Comparison of ENCODE assay signal across 1 cellular context in the genomic region with DNA sequence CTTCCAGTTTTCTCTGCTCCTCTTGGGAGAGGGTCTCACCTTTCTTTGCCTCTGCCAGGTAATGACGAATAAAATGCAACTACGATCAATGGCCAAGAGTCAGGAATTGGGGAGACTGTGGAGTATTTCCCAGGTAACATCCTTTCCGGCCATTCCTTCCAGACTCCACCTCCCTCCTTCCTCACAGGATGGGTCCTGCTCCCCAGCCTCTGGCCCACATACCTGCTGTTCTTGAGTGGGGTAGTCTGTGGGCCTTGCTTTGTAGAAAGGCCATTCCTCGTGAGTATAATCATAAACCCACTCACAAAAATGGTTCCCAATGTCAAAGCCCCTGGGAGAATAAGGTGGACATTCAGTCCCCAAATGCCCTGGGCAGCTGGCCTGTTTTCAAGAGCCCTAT.
TF ChIP-seq lines count a peak whose summit lies in the region.

No MANE protein-coding gene starts in this region.

TF ChIP-seq in GM23338, 12 proteins besides CTCF, POLR2A, EP300 and RAD21:
- TF ChIP-seq ZNF462 (CRISPR knock-in tag; IDR thresholded peaks at IDR 0.05) (no peak), EZH2phosphoT487 (IDR thresholded peaks at IDR 0.05; ENCODE audit: unreplicated experiment) (no peak), ZNF331 (CRISPR knock-in tag; IDR thresholded peaks at IDR 0.05; ENCODE audit: low read depth) (no peak), POLR2AphosphoS5 (IDR thresholded peaks at IDR 0.05; ENCODE audit: low read depth) (no peak), EZH2 (IDR thresholded peaks at IDR 0.05; ENCODE audit: low read depth, unreplicated experiment) (no peak), ZNF114 (CRISPR knock-in tag; IDR thresholded peaks at IDR 0.05) (no peak), CREB1 (CRISPR knock-in tag; IDR thresholded peaks at IDR 0.05; ENCODE audit: low read depth) (no peak), JUNB (IDR thresholded peaks at IDR 0.05; ENCODE audit: unreplicated experiment) (no peak), NANOG (IDR thresholded peaks at IDR 0.05; ENCODE audit: borderline replicate concordance) (no peak), STAT1 (IDR thresholded peaks at IDR 0.05; ENCODE audit: unreplicated experiment) (no peak)
- TF ChIP-seq, protein P1, sequence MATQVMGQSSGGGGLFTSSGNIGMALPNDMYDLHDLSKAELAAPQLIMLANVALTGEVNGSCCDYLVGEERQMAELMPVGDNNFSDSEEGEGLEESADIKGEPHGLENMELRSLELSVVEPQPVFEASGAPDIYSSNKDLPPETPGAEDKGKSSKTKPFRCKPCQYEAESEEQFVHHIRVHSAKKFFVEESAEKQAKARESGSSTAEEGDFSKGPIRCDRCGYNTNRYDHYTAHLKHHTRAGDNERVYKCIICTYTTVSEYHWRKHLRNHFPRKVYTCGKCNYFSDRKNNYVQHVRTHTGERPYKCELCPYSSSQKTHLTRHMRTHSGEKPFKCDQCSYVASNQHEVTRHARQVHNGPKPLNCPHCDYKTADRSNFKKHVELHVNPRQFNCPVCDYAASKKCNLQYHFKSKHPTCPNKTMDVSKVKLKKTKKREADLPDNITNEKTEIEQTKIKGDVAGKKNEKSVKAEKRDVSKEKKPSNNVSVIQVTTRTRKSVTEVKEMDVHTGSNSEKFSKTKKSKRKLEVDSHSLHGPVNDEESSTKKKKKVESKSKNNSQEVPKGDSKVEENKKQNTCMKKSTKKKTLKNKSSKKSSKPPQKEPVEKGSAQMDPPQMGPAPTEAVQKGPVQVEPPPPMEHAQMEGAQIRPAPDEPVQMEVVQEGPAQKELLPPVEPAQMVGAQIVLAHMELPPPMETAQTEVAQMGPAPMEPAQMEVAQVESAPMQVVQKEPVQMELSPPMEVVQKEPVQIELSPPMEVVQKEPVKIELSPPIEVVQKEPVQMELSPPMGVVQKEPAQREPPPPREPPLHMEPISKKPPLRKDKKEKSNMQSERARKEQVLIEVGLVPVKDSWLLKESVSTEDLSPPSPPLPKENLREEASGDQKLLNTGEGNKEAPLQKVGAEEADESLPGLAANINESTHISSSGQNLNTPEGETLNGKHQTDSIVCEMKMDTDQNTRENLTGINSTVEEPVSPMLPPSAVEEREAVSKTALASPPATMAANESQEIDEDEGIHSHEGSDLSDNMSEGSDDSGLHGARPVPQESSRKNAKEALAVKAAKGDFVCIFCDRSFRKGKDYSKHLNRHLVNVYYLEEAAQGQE (IDR thresholded peaks at IDR 0.05; ENCODE audit: unreplicated experiment): no peak
- TF ChIP-seq, protein P2, sequence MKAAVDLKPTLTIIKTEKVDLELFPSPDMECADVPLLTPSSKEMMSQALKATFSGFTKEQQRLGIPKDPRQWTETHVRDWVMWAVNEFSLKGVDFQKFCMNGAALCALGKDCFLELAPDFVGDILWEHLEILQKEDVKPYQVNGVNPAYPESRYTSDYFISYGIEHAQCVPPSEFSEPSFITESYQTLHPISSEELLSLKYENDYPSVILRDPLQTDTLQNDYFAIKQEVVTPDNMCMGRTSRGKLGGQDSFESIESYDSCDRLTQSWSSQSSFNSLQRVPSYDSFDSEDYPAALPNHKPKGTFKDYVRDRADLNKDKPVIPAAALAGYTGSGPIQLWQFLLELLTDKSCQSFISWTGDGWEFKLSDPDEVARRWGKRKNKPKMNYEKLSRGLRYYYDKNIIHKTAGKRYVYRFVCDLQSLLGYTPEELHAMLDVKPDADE (IDR thresholded peaks at IDR 0.05): no peak
